1 cellular context compared by ENCODE assay signal in genomic region chr19:19068659-19069509, GRCh38.
TF ChIP-seq lines count a peak whose summit lies in the region.

No MANE protein-coding gene starts in this region.

TF ChIP-seq in K562, 482 proteins besides CTCF, POLR2A, EP300 and RAD21:
- TF ChIP-seq ZNF384 (IDR thresholded peaks at IDR 0.05; ENCODE audit: low read depth, low read length) (peak; percentile 46), HNRNPH1 (optimal IDR thresholded peaks at IDR 0.05; ENCODE audit: low read depth, low read length) (no peak)
- TF ChIP-seq, protein P1, sequence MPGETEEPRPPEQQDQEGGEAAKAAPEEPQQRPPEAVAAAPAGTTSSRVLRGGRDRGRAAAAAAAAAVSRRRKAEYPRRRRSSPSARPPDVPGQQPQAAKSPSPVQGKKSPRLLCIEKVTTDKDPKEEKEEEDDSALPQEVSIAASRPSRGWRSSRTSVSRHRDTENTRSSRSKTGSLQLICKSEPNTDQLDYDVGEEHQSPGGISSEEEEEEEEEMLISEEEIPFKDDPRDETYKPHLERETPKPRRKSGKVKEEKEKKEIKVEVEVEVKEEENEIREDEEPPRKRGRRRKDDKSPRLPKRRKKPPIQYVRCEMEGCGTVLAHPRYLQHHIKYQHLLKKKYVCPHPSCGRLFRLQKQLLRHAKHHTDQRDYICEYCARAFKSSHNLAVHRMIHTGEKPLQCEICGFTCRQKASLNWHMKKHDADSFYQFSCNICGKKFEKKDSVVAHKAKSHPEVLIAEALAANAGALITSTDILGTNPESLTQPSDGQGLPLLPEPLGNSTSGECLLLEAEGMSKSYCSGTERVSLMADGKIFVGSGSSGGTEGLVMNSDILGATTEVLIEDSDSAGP (CRISPR knock-in tag; IDR thresholded peaks at IDR 0.05): peak; percentile 60; the same call in 1 of the 2 replicates
TF ChIP-seq in K562: peak in this region for 2.
